ENCODE assay signal across 8 cellular contexts in the genomic region with DNA sequence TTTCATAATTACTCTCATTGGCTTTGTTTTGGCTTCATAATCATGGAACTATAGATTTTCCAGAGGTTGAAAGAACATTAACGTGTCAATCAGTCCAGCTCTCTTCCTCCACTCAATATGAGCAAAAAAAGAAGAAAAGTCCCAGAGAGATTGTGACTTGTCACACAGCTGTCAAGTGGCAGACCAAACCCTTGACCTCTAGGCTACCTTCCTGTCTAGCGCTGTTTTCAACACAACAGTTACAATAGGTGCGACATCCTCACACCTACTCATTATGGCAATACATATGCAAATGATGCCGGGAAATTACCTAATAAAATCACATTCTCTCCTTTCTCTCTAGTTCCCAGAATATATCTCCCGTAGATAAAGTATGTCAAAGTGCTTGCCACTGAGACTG. TPM values are rescaled to one million over a fixed set of nuclear protein-coding genes. Genes with fewer than 3 reads are reported as not detected.
A peak's percentile ranks its signal among the peaks of the same experiment; 100 is the strongest.
DNase-seq lines count a peak whose midpoint lies in the region; ATAC-seq, FAIRE-seq and TF ChIP-seq lines count a peak whose summit lies in the region.

No MANE protein-coding gene starts in this region.

- no peaks in the 10 kb centered on the region for H3K27me3 ChIP-seq in BE2C
- no peaks in the 10 kb centered on the region for H3K27me3 ChIP-seq in Karpas-422 (ENCODE audit: low read length)
- H3K27me3 ChIP-seq in GM12878 (replicated peaks in 1 of 2; ENCODE audit: control insufficient read depth in 2 of 2, insufficient read depth in 2 of 2, low read length in 1 of 2): no peaks in the 10 kb centered on the region
- H3K27me3 ChIP-seq in naive thymus-derived CD4-positive, alpha-beta T cell (ENCODE audit: control insufficient read depth in 2 of 2, insufficient read depth in 2 of 2, low read length in 2 of 2): no peaks in the 10 kb centered on the region

- in situ Hi-C loops in GM12878 (cut with MboI): no loop called here

- SMC1A ChIA-PET in GM12878 (lab: Charles Lee; ENCODE audit: uncharacterized antibody, unreplicated experiment): interaction anchor here (1.1 to 5.2 kb wide), 3 partner anchors 9 to 185 kb away, joined by 4 to 30 read pairs (median 4); no protein-coding TSS in a partner anchor

- H3K79me2 ChIP-seq in Karpas-422 (ENCODE audit: low read length): peaks cover 65% of the 10 kb centered on the region
- peaks cover 17% of the 10 kb centered on the region for H3K79me2 ChIP-seq in GM12878 (ENCODE audit: control insufficient read depth, insufficient read depth, low read length)

- H3K9ac ChIP-seq in Karpas-422 (ENCODE audit: low read length) (peak overlapping the region; percentile 91), GM12878 (ENCODE audit: control insufficient read depth, insufficient read depth, low read length) (peak overlapping the region; percentile 96)

- peak; percentile 25 for ATAC-seq in GM18519 (IDR thresholded peaks at IDR 0.05; ENCODE audit: low FRiP score, unreplicated experiment)
- ATAC-seq in GM12878: peak; percentile 57
- peak; percentile 46 for ATAC-seq in naive thymus-derived CD4-positive, alpha-beta T cell
- no peak for ATAC-seq in HG02642 (IDR thresholded peaks at IDR 0.05; ENCODE audit: poor library complexity, unreplicated experiment)
- no peak for ATAC-seq in GM19467 (IDR thresholded peaks at IDR 0.05; ENCODE audit: unreplicated experiment)

- POLR2A ChIA-PET in GM12878 (lab: Charles Lee): no interaction called here
- POLR2A ChIA-PET in naive thymus-derived CD4-positive, alpha-beta T cell (lab: Charles Lee): no interaction called here

- H3K9me3 Mint-ChIP-seq in naive thymus-derived CD4-positive, alpha-beta T cell: no peaks in the 10 kb centered on the region

- peak; percentile 82 for FAIRE-seq in GM12878 (lab: Jason Lieb, UNC)

- TF ChIP-seq EP300 in GM12878 (IDR thresholded peaks at IDR 0.05; ENCODE audit: borderline replicate concordance in 1 of 2, control insufficient read depth in 1 of 2, low read depth in 2 of 2, low read length in 2 of 2): peak; percentile 63 to 78; a peak in 3 of 4 replicates

- intact Hi-C loops in GM12878 (cut with micrococcal nuclease; ENCODE audit: unreplicated experiment): loop anchor here (10.0 kb wide), 2 partner anchors 125 to 225 kb away; partner anchors contain the start of gene HAO2
- intact Hi-C loops in naive thymus-derived CD4-positive, alpha-beta T cell (cut with micrococcal nuclease): no loop called here

- H3K27me3 Mint-ChIP-seq in naive thymus-derived CD4-positive, alpha-beta T cell: no peaks in the 10 kb centered on the region

- peak overlapping the region; percentile 100 for H3K4me2 ChIP-seq in Karpas-422 (ENCODE audit: low read depth, low read length, poor library complexity, severe bottlenecking)
- H3K4me2 ChIP-seq in GM12878 (ENCODE audit: control insufficient read depth, insufficient read depth): peak overlapping the region; percentile 95

- TF ChIP-seq RAD21 in GM12878 (IDR thresholded peaks at IDR 0.05; ENCODE audit: insufficient read depth, low read depth, low read length): no peak

- no peak for TF ChIP-seq POLR2A in GM12878 (IDR thresholded peaks at IDR 0.05; ENCODE audit: low read depth, low read length)

- TSS peak; percentile 58 for BruUV-seq in GM12878 (replicated peaks; lab: Mats Ljungman, UMichigan)

- peaks cover 0 to 14% (median 7%) of the 10 kb centered on the region in 5 donors for H3K36me3 Mint-ChIP-seq in naive thymus-derived CD4-positive, alpha-beta T cell

- H3K36me3 ChIP-seq in BE2C (no peaks in the 10 kb centered on the region; the same call in 1 of the 2 replicates), Karpas-422 (ENCODE audit: insufficient read depth, low read length) (no peaks in the 10 kb centered on the region), GM12878 (ENCODE audit: control insufficient read depth in 2 of 2, insufficient read depth in 2 of 2, low read length in 1 of 2) (no peaks in the 10 kb centered on the region)
- no peaks in the 10 kb centered on the region for H3K36me3 ChIP-seq in naive thymus-derived CD4-positive, alpha-beta T cell (ENCODE audit: control insufficient read depth in 2 of 3, insufficient read depth in 3 of 3, low read length in 3 of 3)

- H4K20me1 ChIP-seq in Karpas-422 (ENCODE audit: insufficient read depth, low read depth, low read length): no peaks in the 10 kb centered on the region
- H4K20me1 ChIP-seq in GM12878 (ENCODE audit: control insufficient read depth, insufficient read depth): no peaks in the 10 kb centered on the region

- H3K27ac Mint-ChIP-seq in naive thymus-derived CD4-positive, alpha-beta T cell: no peak overlapping the region

- H2AFZ ChIP-seq in Karpas-422 (ENCODE audit: low read length) (peak overlapping the region; percentile 86), GM12878 (ENCODE audit: control insufficient read depth, low read depth, low read length) (peak overlapping the region; percentile 98)

- no peaks in the 10 kb centered on the region; the same call in 1 of the 2 replicates for H3K9me2 ChIP-seq in Karpas-422 (replicated peaks; ENCODE audit: insufficient read depth, low read length)

- no peak for TF ChIP-seq CTCF in BE2C (IDR thresholded peaks at IDR 0.05; ENCODE audit: low read depth, low read length)
- no peak for TF ChIP-seq CTCF in GM12878 (IDR thresholded peaks at IDR 0.05 in 2 of 3, conservative IDR thresholded peaks at IDR 0.05 in 1 of 3; ENCODE audit: control insufficient read depth in 2 of 3, extremely low read depth in 1 of 3, insufficient read depth in 1 of 3, low read depth in 3 of 3, low read length in 3 of 3)

- no peaks in the 10 kb centered on the region for H3K9me3 ChIP-seq in BE2C
- H3K9me3 ChIP-seq in Karpas-422 (ENCODE audit: low read length): no peaks in the 10 kb centered on the region
- H3K9me3 ChIP-seq in GM12878 (replicated peaks; ENCODE audit: control insufficient read depth, insufficient read depth, low read length): no peaks in the 10 kb centered on the region
- no peaks in the 10 kb centered on the region for H3K9me3 ChIP-seq in naive thymus-derived CD4-positive, alpha-beta T cell (ENCODE audit: control insufficient read depth in 2 of 3, low read length in 3 of 3)

- no peaks in the 10 kb centered on the region for H3K4me1 ChIP-seq in BE2C
- peaks cover 43% of the 10 kb centered on the region for H3K4me1 ChIP-seq in Karpas-422 (ENCODE audit: low read length)
- no peaks in the 10 kb centered on the region for H3K4me1 ChIP-seq in GM12878 (ENCODE audit: control insufficient read depth, insufficient read depth, low read length)
- peaks cover 12 to 25% of the 10 kb centered on the region in 2 donors for H3K4me1 ChIP-seq in naive thymus-derived CD4-positive, alpha-beta T cell (ENCODE audit: control insufficient read depth in 2 of 2, insufficient read depth in 2 of 2, low read length in 2 of 2)

- WGBS in GM12878 (ENCODE audit: insufficient coverage, insufficient replicate concordance, low lambda C conversion rate, missing lambda C conversion rate): 2% methylated on average over 5 of the region's 5 CpGs

- H3K4me3 ChIP-seq in BE2C (ENCODE audit: low read depth, low read length): peak overlapping the region; percentile 83
- peak overlapping the region; percentile 87 for H3K4me3 ChIP-seq in Karpas-422 (ENCODE audit: low read length)
- peak overlapping the region; percentile 74 for H3K4me3 ChIP-seq in GM12878
- peak overlapping the region; percentile 97 for H3K4me3 ChIP-seq in naive thymus-derived CD4-positive, alpha-beta T cell (ENCODE audit: low read length)

- RAD21 ChIA-PET in GM12878 (lab: Charles Lee; ENCODE audit: unreplicated experiment): interaction anchor here (0.6 to 1.2 kb wide), 4 partner anchors 51 to 832 kb away, joined by 3 to 4 read pairs (median 4); no protein-coding TSS in a partner anchor

- H3K27ac ChIP-seq in Karpas-422 (ENCODE audit: low read length) (peak overlapping the region; percentile 72; the same call in 1 of the 2 replicates), GM12878 (ENCODE audit: control insufficient read depth, insufficient read depth) (peak overlapping the region; percentile 99)
- peak overlapping the region; percentile 98 for H3K27ac ChIP-seq in naive thymus-derived CD4-positive, alpha-beta T cell (ENCODE audit: low read depth, low read length)

- no peak overlapping the region for H3K4me3 Mint-ChIP-seq in naive thymus-derived CD4-positive, alpha-beta T cell

- DNase-seq in BE2C: no peak
- peak; percentile 59 for DNase-seq in Karpas-422
- DNase-seq in GM12878 (ENCODE audit: low read depth, low spot score): peak; percentile 44
- peak in 6 of 9 donors; percentile 1 to 47 (median 12) for DNase-seq in naive thymus-derived CD4-positive, alpha-beta T cell
- no peak for DNase-seq in ureter (ENCODE audit: low spot score)

- peaks cover 17 to 33% (median 24%) of the 10 kb centered on the region in 7 donors for H3K4me1 Mint-ChIP-seq in naive thymus-derived CD4-positive, alpha-beta T cell

- CTCF ChIA-PET in GM12878 (lab: Yijun Ruan, JAX): interaction anchor here (1.0 to 6.1 kb wide), 6 partner anchors 11 to 228 kb away, joined by 3 to 71 read pairs (median 5); no protein-coding TSS in a partner anchor
- CTCF ChIA-PET in naive thymus-derived CD4-positive, alpha-beta T cell (lab: Charles Lee): no interaction called here

TF ChIP-seq in GM12878, 131 proteins besides CTCF, POLR2A, EP300 and RAD21 (continues in another document):
- TF ChIP-seq MTA2 (IDR thresholded peaks at IDR 0.05; ENCODE audit: low read depth) (peak; percentile 54), NR2C1 (IDR thresholded peaks at IDR 0.05) (peak; percentile 53; the same call in 1 of the 2 replicates)

RNA-seq across cellular contexts. Expression of gene WARS2, which starts 1.1 kb away (rescaled TPM):
- polyA plus RNA-seq in BE2C (2012; ENCODE audit: insufficient read depth, insufficient read length, low read depth): 14.7 TPM
- 19.0 and 21.2 TPM in 2 replicates for total RNA-seq in Karpas-422 (2014; rRNA removed; shearing (Covaris generic); ENCODE audit: low replicate concordance)
- total RNA-seq in GM12878 (2013; cell fraction: nucleolus; rRNA removed): 36.7 and 37.0 TPM in 2 replicates
- total RNA-seq in GM12878 (2014; rRNA removed) (20.4 and 22.0 TPM in 2 replicates), GM12878 (2014; rRNA removed; fragmentation: Illumina TruSeq; extraction: Trizol) (14.3 and 14.5 TPM in 2 replicates), GM12878 (2021) (13.9 and 15.9 TPM in 2 replicates), ureter (18.7 TPM)
- 7.5 TPM for polyA plus RNA-seq in GM12878 (2011; ENCODE audit: low read depth)
- polyA plus RNA-seq in GM12878 (2011; rRNA removed) (14.4 and 22.2 TPM in 2 replicates), GM12878 (2014; fragmentation: Illumina TruSeq; extraction: Trizol) (16.1 and 18.8 TPM in 2 replicates), GM12878 (2014; fragmentation: Nextera tagmentation; extraction: Ambion mirVana) (1 to 10 TPM; 5.5 to 5.9 TPM), GM12878 (2014; rRNA removed) (12.3 and 13.4 TPM in 2 replicates), GM12878 (2016; fragmentation: Nextera tagmentation; extraction: Ambion mirVana) (10 to 100 TPM; 11.1 to 14.3 TPM)
- polyA plus RNA-seq in GM12878 (2011; cell fraction: cytosol; rRNA removed): 13.5 and 17.5 TPM in 2 replicates
- 14.3 and 18.9 TPM in 2 replicates for polyA plus RNA-seq in GM12878 (2011; cell fraction: nucleus; rRNA removed)
- polyA plus RNA-seq in GM12878 (2012): 7.7 and 11.0 TPM in 2 replicates
- polyA minus RNA-seq in GM12878 (2011; rRNA and poly(A)+ RNA removed): 23.3 and 26.0 TPM in 2 replicates
- polyA minus RNA-seq in GM12878 (2011; cell fraction: cytosol; rRNA and poly(A)+ RNA removed): 6.9 and 7.7 TPM in 2 replicates
- polyA minus RNA-seq in GM12878 (2011; cell fraction: nucleus; rRNA and poly(A)+ RNA removed): 19.3 and 32.3 TPM in 2 replicates
- total RNA-seq in naive thymus-derived CD4-positive, alpha-beta T cell: 10 to 100 TPM in 4 of 5 experiments, 1 to 10 TPM in 1; 8.6 to 27.1 (median 12.9) TPM
- polyA plus RNA-seq in naive thymus-derived CD4-positive, alpha-beta T cell: 10 to 100 TPM in 1 of 2 donors, 1 to 10 TPM in 1; 9.3 to 11.5 TPM

Comparison
In these comparisons a context has a peak if more than half of its experiments do, and no peak if none do; other contexts are left out.
1. DNase-seq: peak in Karpas-422 (single experiment), GM12878 (single experiment) and naive thymus-derived CD4-positive, alpha-beta T cell (6 of 9); none in BE2C (single experiment) and ureter (single experiment).
2. ATAC-seq: peak in GM18519 (single experiment), GM12878 (single experiment) and naive thymus-derived CD4-positive, alpha-beta T cell (single experiment); none in HG02642 (single experiment) and GM19467 (single experiment).
3. Peak in every context shown above with its lines, with median percentiles within 50 percentile points of each other: H3K4me3 ChIP-seq and H3K27ac ChIP-seq.